8 cellular contexts compared by ENCODE assay signal in genomic region chr1:108963052-108963686, GRCh38. TPM values are rescaled to one million over a fixed set of nuclear protein-coding genes. Genes with fewer than 3 reads are reported as not detected.
DNase-seq lines count a peak whose midpoint lies in the region; ATAC-seq and TF ChIP-seq lines count a peak whose summit lies in the region.

CLCC1 (minus strand) TSS chr1:108963484; CDS start chr1:108950437, 13,047 bp downstream.

- H3K9me3 ChIP-seq in OCI-LY7 (ENCODE audit: low read length) (no peaks in the 10 kb centered on the region), mononuclear cell (ENCODE audit: low read depth, low read length) (no peaks in the 10 kb centered on the region)

- H3K79me2 ChIP-seq in OCI-LY7 (ENCODE audit: insufficient read depth, low read depth, low read length) = peaks cover 9% of the 10 kb centered on the region; the same call in 1 of the 2 replicates

- CTCF ChIA-PET in OCI-LY7 (lab: Charles Lee; ENCODE audit: unreplicated experiment) = interaction anchor here (1.1 kb wide), 1 partner anchor 14 kb away, joined by 3 read pairs; no protein-coding TSS in a partner anchor

- intact Hi-C loops in OCI-LY7 (cut with micrococcal nuclease; ENCODE audit: unreplicated experiment) = loop anchor here (1.0 to 5.0 kb wide), 3 partner anchors 79 to 139 kb away; partner anchors contain the start of genes GPSM2 and WDR47

- peak within 1 kb of the TSS; percentile 72 for H3K4me3 ChIP-seq in OCI-LY7 (ENCODE audit: low read depth, low read length, poor library complexity, severe bottlenecking)
- peak within 1 kb of the TSS; percentile 64 for H3K4me3 ChIP-seq in mononuclear cell (ENCODE audit: low read length)

- H4K20me1 ChIP-seq in OCI-LY7 (ENCODE audit: insufficient read depth, low read length) = peaks cover 5% of the 10 kb centered on the region; the same call in 1 of the 2 replicates

- H3K4me1 ChIP-seq in OCI-LY7 (ENCODE audit: insufficient read depth, low read length, poor library complexity, severe bottlenecking) (peaks cover 17% of the 10 kb centered on the region), mononuclear cell (ENCODE audit: insufficient read depth, low read length) (peaks cover 28% of the 10 kb centered on the region)

- H3K9me2 ChIP-seq in OCI-LY7 (ENCODE audit: insufficient read depth, low read length) = no peaks in the 10 kb centered on the region

- ATAC-seq in GM21515 (IDR thresholded peaks at IDR 0.05; ENCODE audit: unreplicated experiment) = peak; percentile 94

- no peaks in the 10 kb centered on the region for H3K36me3 ChIP-seq in OCI-LY7 (ENCODE audit: insufficient read depth, low read length)

- BruUV-seq in OCI-LY7 (replicated peaks; lab: Mats Ljungman, UMichigan) = no TSS peak

- no peaks in the 10 kb centered on the region for H3K27me3 ChIP-seq in mononuclear cell (ENCODE audit: insufficient read depth, low read length)

- H3K27ac ChIP-seq in OCI-LY7 (ENCODE audit: low read depth, low read length, poor library complexity, severe bottlenecking) = peak within 1 kb of the TSS; percentile 76

- peak within 1 kb of the TSS; percentile 80 for H2AFZ ChIP-seq in OCI-LY7 (ENCODE audit: low read length)

- DNase-seq in D341Med (ENCODE audit: low spot score) (peak; percentile 95), HuH-7.5 (ENCODE audit: low spot score) (peak; percentile 81), OCI-LY7 (ENCODE audit: low spot score) (peak; percentile 95), activated T-cell treated with anti-CD3 and anti-CD28 coated beads for 24 hours (ENCODE audit: low read depth) (peak; percentile 87), epidermal melanocyte (ENCODE audit: insufficient read length, low spot score) (peak; percentile 93)
- peak; percentile 72 to 80 for DNase-seq in stimulated activated CD8-positive, alpha-beta memory T cell treated with anti-CD3 and anti-CD28 coated beads, Interleukin-4, amount 100 ng/mL, for 1 hour (ENCODE audit: low read depth in 2 of 2, low spot score in 1 of 2)

- POLR2A ChIA-PET in OCI-LY7 (lab: Charles Lee) = interaction anchor here (0.7 to 2.8 kb wide), 4 partner anchors 11 to 130 kb away, joined by 3 to 19 read pairs (median 7); partner anchors contain the start of gene WDR47

- peak within 1 kb of the TSS; percentile 86 for H3K4me2 ChIP-seq in OCI-LY7 (ENCODE audit: low read length)

- no peak for TF ChIP-seq CTCF in OCI-LY7 (conservative IDR thresholded peaks at IDR 0.05; ENCODE audit: low read length)

RNA-seq across cellular contexts. Expression of gene CLCC1, which starts in this region (rescaled TPM):
- total RNA-seq in OCI-LY7 (2014; rRNA removed; shearing (Covaris generic)) = 8.7 and 9.8 TPM in 2 replicates
- 19.6 and 19.9 TPM in 2 replicates for total RNA-seq in OCI-LY7 (2022)
- 5.1 TPM for total RNA-seq in mononuclear cell

Comparison
In these comparisons a context has a peak if more than half of its experiments do, and no peak if none do; other contexts are left out.
1. Peak in every context shown above with its lines: DNase-seq, ATAC-seq, H3K4me3 ChIP-seq and H3K27ac ChIP-seq.